ENCODE assay signal across 8 cellular contexts in genomic region chr2:113355339-113356015, GRCh38.
DNase-seq lines count a peak whose midpoint lies in the region; ATAC-seq and TF ChIP-seq lines count a peak whose summit lies in the region.
"Not testable (repeated sequence)": the region's sequence is repeated elsewhere in the genome, so short reads cannot be mapped to it uniquely, and the experiment has no call there.

No MANE protein-coding gene starts in this region.

- not testable (repeated sequence) for H3K4me3 Mint-ChIP-seq in Caco-2 (ENCODE audit: unreplicated experiment); dendritic cell treated with granulocyte-macrophage colony-stimulating factor and Interleukin-4, amounts not matched to agents 40 ng/mL and 50 ng/mL, for 4 days

- not testable (repeated sequence) for H2BK15ac ChIP-seq in mesendoderm (replicated peaks; ENCODE audit: low read depth); neuronal stem cell (ENCODE audit: low read length)

- H3K23ac ChIP-seq in mesendoderm (ENCODE audit: low read length); neuronal stem cell (ENCODE audit: low read depth, low read length, poor library complexity): not testable (repeated sequence)

- H3K36me3 ChIP-seq in Caco-2 (ENCODE audit: control insufficient read depth, insufficient read depth, low read length); mesendoderm (ENCODE audit: control insufficient read depth, insufficient read depth, low read length); neuronal stem cell (replicated peaks in 1 of 2; ENCODE audit: control insufficient read depth in 2 of 2, insufficient read depth in 2 of 2, low read length in 2 of 2); upper lobe of right lung: not testable (repeated sequence)

- not testable (repeated sequence) for H3K14ac ChIP-seq in neuronal stem cell (ENCODE audit: low read length)

- POLR2A ChIA-PET in Caco-2 (lab: Charles Lee): not testable (repeated sequence)

- H3K36me3 Mint-ChIP-seq in Caco-2 (ENCODE audit: insufficient read depth, unreplicated experiment); dendritic cell treated with granulocyte-macrophage colony-stimulating factor and Interleukin-4, amounts not matched to agents 40 ng/mL and 50 ng/mL, for 4 days (ENCODE audit: low read depth): not testable (repeated sequence)

- not testable (repeated sequence) for H2AK5ac ChIP-seq in mesendoderm (ENCODE audit: low read length); neuronal stem cell (ENCODE audit: low read depth, low read length)

- H2BK5ac ChIP-seq in mesendoderm (ENCODE audit: low read length); neuronal stem cell (ENCODE audit: low read length): not testable (repeated sequence)

- not testable (repeated sequence) for H3K79me1 ChIP-seq in mesendoderm (ENCODE audit: low read length); neuronal stem cell (ENCODE audit: low read depth, low read length)

- intact Hi-C loops in Caco-2 (cut with micrococcal nuclease; ENCODE audit: unreplicated experiment); dendritic cell treated with granulocyte-macrophage colony-stimulating factor and Interleukin-4, amounts not matched to agents 40 ng/mL and 50 ng/mL, for 4 days (cut with micrococcal nuclease); upper lobe of right lung (cut with DNase I): not testable (repeated sequence)

- H2BK12ac ChIP-seq in neuronal stem cell (ENCODE audit: low read length): not testable (repeated sequence)

- H3K4me1 Mint-ChIP-seq in Caco-2 (ENCODE audit: low read depth, unreplicated experiment): not testable (repeated sequence)
- peaks cover 11% of the 10 kb centered on the region for H3K4me1 Mint-ChIP-seq in dendritic cell treated with granulocyte-macrophage colony-stimulating factor and Interleukin-4, amounts not matched to agents 40 ng/mL and 50 ng/mL, for 4 days (ENCODE audit: low read depth)

- H3K4me3 ChIP-seq in Caco-2 (ENCODE audit: low read depth, low read length); mesendoderm (ENCODE audit: low read length); neuronal stem cell (ENCODE audit: low read length in 2 of 2); upper lobe of right lung: not testable (repeated sequence)

- H3K9me3 Mint-ChIP-seq in Caco-2 (ENCODE audit: unreplicated experiment); dendritic cell treated with granulocyte-macrophage colony-stimulating factor and Interleukin-4, amounts not matched to agents 40 ng/mL and 50 ng/mL, for 4 days: not testable (repeated sequence)

- not testable (repeated sequence) for H4K91ac ChIP-seq in neuronal stem cell (ENCODE audit: low read depth, low read length, poor library complexity)

- H3K27ac ChIP-seq in mesendoderm (ENCODE audit: low read depth, low read length) (peak overlapping the region; percentile 7), upper lobe of right lung (peak overlapping the region; percentile 72)
- not testable (repeated sequence) for H3K27ac ChIP-seq in neuronal stem cell (replicated peaks; ENCODE audit: low read length)

- no CpG with 5 or more reads among the region's 8 CpGs for WGBS in mesendoderm (ENCODE audit: extremely low coverage, insufficient coverage, low lambda C conversion rate)
- WGBS in neuronal stem cell (ENCODE audit: extremely low coverage in 2 of 2, insufficient read length in 2 of 2, insufficient replicate concordance in 1 of 2), 2 donors: no CpG with 5 or more reads among the region's 8 CpGs

- not testable (repeated sequence) for H3K4ac ChIP-seq in mesendoderm (ENCODE audit: low read depth, low read length); neuronal stem cell (ENCODE audit: low read length)

- not testable (repeated sequence) for BruUV-seq in Caco-2 (replicated peaks; lab: Mats Ljungman, UMichigan)

- H3K27ac Mint-ChIP-seq in Caco-2 (ENCODE audit: unreplicated experiment): peak overlapping the region; percentile 42
- H3K27ac Mint-ChIP-seq in dendritic cell treated with granulocyte-macrophage colony-stimulating factor and Interleukin-4, amounts not matched to agents 40 ng/mL and 50 ng/mL, for 4 days: peak overlapping the region; percentile 9

- H3K4me2 ChIP-seq in mesendoderm (ENCODE audit: low read length); neuronal stem cell (ENCODE audit: insufficient read depth, low read length, poor library complexity, severe bottlenecking): not testable (repeated sequence)

- CTCF ChIA-PET in Caco-2 (lab: Charles Lee): not testable (repeated sequence)

- TF ChIP-seq CTCF in Caco-2 (IDR thresholded peaks at IDR 0.05; ENCODE audit: insufficient read depth in 1 of 2, low read depth in 1 of 2, low read length in 1 of 2, severe bottlenecking in 1 of 2, unreplicated experiment in 1 of 2); upper lobe of right lung (IDR thresholded peaks at IDR 0.05): not testable (repeated sequence)

- H4K8ac ChIP-seq in mesendoderm (ENCODE audit: low read depth, low read length); neuronal stem cell (ENCODE audit: low read depth, low read length): not testable (repeated sequence)

- H3K27me3 Mint-ChIP-seq in Caco-2 (ENCODE audit: insufficient read depth, unreplicated experiment): not testable (repeated sequence)
- peaks cover 13% of the 10 kb centered on the region for H3K27me3 Mint-ChIP-seq in dendritic cell treated with granulocyte-macrophage colony-stimulating factor and Interleukin-4, amounts not matched to agents 40 ng/mL and 50 ng/mL, for 4 days

- H4K5ac ChIP-seq in mesendoderm (ENCODE audit: low read length): not testable (repeated sequence)

- peak; percentile 65 for ATAC-seq in upper lobe of right lung

- not testable (repeated sequence) for DNase-seq in Caco-2; neuronal stem cell (ENCODE audit: low spot score); upper lobe of right lung
- DNase-seq in NCI-H1105 treated with DMSO at 0.1 percent for 48 hours (lab: John Stamatoyannopoulos, UW) (peak; percentile 42), SKM-1 treated with dmso at 0.1 percent for 144 hours (lab: John Stamatoyannopoulos, UW; ENCODE audit: unreplicated experiment) (peak; percentile 15), islet precursor cell (peak; percentile 91), mesendoderm (peak; percentile 82)

- not testable (repeated sequence) for H3K56ac ChIP-seq in mesendoderm (ENCODE audit: low read length)

- not testable (repeated sequence) for H3K79me2 ChIP-seq in mesendoderm (ENCODE audit: control insufficient read depth, insufficient read depth, low read length)

- H2BK120ac ChIP-seq in mesendoderm (ENCODE audit: low read depth, low read length); neuronal stem cell (ENCODE audit: low read depth, low read length): not testable (repeated sequence)

- not testable (repeated sequence) for H3K9ac ChIP-seq in mesendoderm (ENCODE audit: low read length); neuronal stem cell (ENCODE audit: low read depth, low read length, poor library complexity)

- H2AFZ ChIP-seq in neuronal stem cell (ENCODE audit: low read length): peak overlapping the region; percentile 68

- H3K9me3 ChIP-seq in Caco-2; neuronal stem cell (replicated peaks in 1 of 2; ENCODE audit: control insufficient read depth in 2 of 2, insufficient read depth in 1 of 2, low read depth in 1 of 2, low read length in 2 of 2); upper lobe of right lung: not testable (repeated sequence)

- not testable (repeated sequence) for H3K4me1 ChIP-seq in Caco-2; mesendoderm (ENCODE audit: control insufficient read depth, low read depth, low read length); upper lobe of right lung
- H3K4me1 ChIP-seq in neuronal stem cell (ENCODE audit: control insufficient read depth in 2 of 2, insufficient read depth in 1 of 2, low read depth in 1 of 2, low read length in 2 of 2): peaks cover 4 to 13% of the 10 kb centered on the region in 2 donors

- H3K18ac ChIP-seq in mesendoderm (ENCODE audit: low read length): not testable (repeated sequence)
- H3K18ac ChIP-seq in neuronal stem cell (ENCODE audit: low read length): peak overlapping the region; percentile 9

- H3K27me3 ChIP-seq in Caco-2 (replicated peaks; ENCODE audit: control insufficient read depth, insufficient read depth, low read length); mesendoderm (ENCODE audit: insufficient read depth, low read length, poor library complexity); neuronal stem cell (ENCODE audit: control insufficient read depth in 3 of 3, insufficient read depth in 3 of 3, low read depth in 1 of 3, low read length in 3 of 3); upper lobe of right lung: not testable (repeated sequence)
